Comparison of ENCODE assay signal across 10 cellular contexts in the genomic region with DNA sequence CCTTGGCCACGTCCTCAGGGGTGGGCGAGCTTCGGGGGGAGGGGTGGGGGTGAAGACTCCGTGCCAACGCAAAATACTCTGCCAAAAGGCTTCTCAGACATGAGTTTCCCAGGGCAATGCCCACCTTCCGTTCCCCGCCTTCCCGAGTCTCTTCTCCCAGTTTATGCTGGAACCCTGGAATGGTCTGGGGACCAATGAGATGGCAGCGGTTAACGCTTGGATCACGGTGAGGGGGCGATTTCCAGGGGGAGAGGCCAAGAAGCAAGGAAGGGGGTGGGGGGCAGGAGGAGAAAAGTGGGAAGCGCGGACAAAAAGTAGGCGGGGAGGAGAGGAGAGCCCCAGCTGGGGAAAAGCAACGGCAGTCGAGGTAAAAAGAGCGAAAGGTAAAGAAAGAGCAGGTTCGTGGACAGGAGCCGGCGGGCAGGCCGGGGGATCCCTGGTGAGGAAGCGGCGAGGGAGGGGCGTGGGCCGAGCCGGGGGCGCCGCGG. TPM values are rescaled to one million over a fixed set of nuclear protein-coding genes. Genes with fewer than 3 reads are reported as not detected.
DNase-seq lines count a peak whose midpoint lies in the region; ATAC-seq and TF ChIP-seq lines count a peak whose summit lies in the region.
"Had no signal": no experiment of that assay in that cellular context is flagged by ENCODE, and none has a peak within 500 bp of the region (broad histone marks: within the 10 kb centered on the region; RNA-seq: fewer than 3 reads in every experiment).

No MANE protein-coding gene starts in this region.

- peaks cover 8 to 22% (median 13%) of the 10 kb centered on the region in 3 donors for H3K4me1 Mint-ChIP-seq in naive B cell

- no peaks in the 10 kb centered on the region for H3K27me3 ChIP-seq in AG04450 (ENCODE audit: control insufficient read depth, insufficient read depth, low read length)

- ATAC-seq in naive B cell (ENCODE audit: low read depth in 2 of 2) (no peak), HG03196 (IDR thresholded peaks at IDR 0.05; ENCODE audit: unreplicated experiment) (no peak)

- peak overlapping the region; percentile 75 for H3K4me3 ChIP-seq in AG04450 (ENCODE audit: low read depth, low read length)
- H3K4me3 ChIP-seq in HFF-Myc (replicated peaks; ENCODE audit: low read depth, low read length) = peak overlapping the region; percentile 36

- peaks cover 53 to 81% (median 76%) of the 10 kb centered on the region in 3 donors for H3K27me3 Mint-ChIP-seq in naive B cell

- DNase-seq in AG04450 (ENCODE audit: low read depth, low spot score) (no peak), HFF-Myc (ENCODE audit: extremely low read depth, low read depth) (no peak), dermis blood vessel endothelial cell (peak; percentile 14), naive B cell (no peak), dedifferentiated amniotic fluid mesenchymal stem cell (ENCODE audit: extremely low spot score) (no peak), LoVo (ENCODE audit: low spot score) (no peak)
- no peak for DNase-seq in activated CD8-positive, alpha-beta memory T cell treated with anti-CD3 and anti-CD28 coated beads for 24 hours
- DNase-seq: activated CD4-positive, alpha-beta T cell treated with anti-CD3 and anti-CD28 coated beads for 4 hours had no signal

- POLR2A ChIA-PET in AG04450 (lab: Yijun Ruan, JAX) = interaction anchor here (0.6 to 0.7 kb wide), 2 partner anchors 80 to 141 kb away, joined by 3 read pairs; no protein-coding TSS in a partner anchor

- TF ChIP-seq CTCF in AG04450 (IDR thresholded peaks at IDR 0.05; ENCODE audit: low read depth, low read length) (no peak), HFF-Myc (IDR thresholded peaks at IDR 0.05; ENCODE audit: low read depth, low read length, missing control alignments) (no peak)

- no peak overlapping the region for H3K27ac Mint-ChIP-seq in naive B cell
- H3K27ac Mint-ChIP-seq: IgD-negative memory B cell had no signal

- peaks cover 0 to 6% (median 2%) of the 10 kb centered on the region in 7 donors for H3K9me3 Mint-ChIP-seq in naive B cell

- CTCF ChIA-PET in AG04450 (lab: Charles Lee) = interaction anchor here (0.6 to 0.9 kb wide), 2 partner anchors 104 to 115 kb away, joined by 3 to 4 read pairs; no protein-coding TSS in a partner anchor

- no peaks in the 10 kb centered on the region for H3K36me3 Mint-ChIP-seq in naive B cell
- H3K36me3 Mint-ChIP-seq: IgD-negative memory B cell had no signal

- no peaks in the 10 kb centered on the region; the same call in none of the 2 replicates for H3K9me3 ChIP-seq in AG04450 (ENCODE audit: control insufficient read depth, insufficient read depth, low read length)

- H3K27ac ChIP-seq in AG04450 (ENCODE audit: low read depth, low read length) = no peak overlapping the region

- peak overlapping the region in 6 of 8 donors; percentile 12 to 88 (median 57) for H3K4me3 Mint-ChIP-seq in naive B cell

RNA-seq across cellular contexts. Expression of gene SNCAIP, which starts 0.6 kb away (rescaled TPM):
- polyA plus RNA-seq in AG04450 (2011; rRNA removed) = 10.7 and 12.3 TPM in 2 replicates
- 17.5 and 18.7 TPM in 2 replicates for polyA minus RNA-seq in AG04450 (2011; rRNA and poly(A)+ RNA removed)
- 35.9 and 93.1 TPM in 2 replicates for total RNA-seq in dermis blood vessel endothelial cell
- not detected for polyA plus RNA-seq in naive B cell (ENCODE audit: low read depth in 6 of 6)
- polyA plus RNA-seq: IgD-negative memory B cell had no signal

Comparison
In these comparisons a context has a peak if more than half of its experiments do, and no peak if none do; other contexts are left out.
1. RNA of gene SNCAIP, which starts 0.6 kb away (polyA plus RNA-seq): 10.7 to 12.3 TPM in AG04450; not detected in naive B cell; every median in the first group is over 10 times any median in the second.